Comparison of ENCODE assay signal across 23 cellular contexts in the genomic region with DNA sequence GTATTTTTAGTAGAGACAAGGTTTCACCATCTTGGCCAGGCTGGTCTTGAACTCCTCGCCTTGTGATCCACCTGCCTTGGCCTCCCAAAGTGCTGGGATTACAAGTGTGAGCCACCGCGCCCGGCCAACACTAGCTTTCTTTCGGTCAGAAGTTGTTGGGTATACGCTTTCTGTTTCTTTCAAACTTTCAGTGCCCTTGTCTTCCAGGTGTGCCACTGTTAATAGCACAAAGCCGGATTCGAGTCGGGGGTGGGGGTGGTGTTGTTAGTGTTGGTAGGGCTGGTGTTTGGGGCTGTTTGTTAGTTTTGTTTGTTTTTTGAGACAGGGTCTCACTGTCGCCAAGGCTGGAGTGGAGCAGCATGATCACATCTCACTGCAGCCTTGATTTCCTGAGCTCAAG.
"Had no signal": no experiment of that assay in that cellular context is flagged by ENCODE, and none has a peak within 500 bp of the region (broad histone marks: within the 10 kb centered on the region; RNA-seq: fewer than 3 reads in every experiment).

No MANE protein-coding gene starts in this region.

- DNase-seq: colonic mucosa; cortex of kidney; effector CD8-positive, alpha-beta T cell; effector memory CD8-positive, alpha-beta T cell; endodermal cell; erythroblast; foreskin keratinocyte; heart left ventricle; hypothalamus; immature natural killer cell; islet precursor cell; kidney; kidney glomerular epithelial cell; left colon; left ventricle myocardium superior; lower lobe of right lung; mesenchymal stem cell; naive thymus-derived CD4-positive, alpha-beta T cell had no signal

- H3K4me3 ChIP-seq: colonic mucosa, gastroesophageal sphincter, heart left ventricle, hepatocyte, lower lobe of right lung had no signal

- H2AFZ ChIP-seq: hepatocyte had no signal

- H3K9me3 ChIP-seq: colonic mucosa, gastroesophageal sphincter, heart left ventricle, lower lobe of right lung had no signal

- H3K4me2 ChIP-seq: hepatocyte had no signal

- H3K27me3 ChIP-seq: colonic mucosa, gastroesophageal sphincter, heart left ventricle had no signal

- H3K4me1 ChIP-seq: colonic mucosa, foreskin keratinocyte, heart left ventricle, lower lobe of right lung had no signal

- H3K36me3 ChIP-seq: colonic mucosa, gastroesophageal sphincter, heart left ventricle, lower lobe of right lung had no signal

- H3K79me2 ChIP-seq: hepatocyte had no signal

- ATAC-seq: effector memory CD8-positive, alpha-beta T cell; esophagus mucosa; foreskin keratinocyte; gastroesophageal sphincter; heart left ventricle; left colon; left lobe of liver; left ventricle myocardium superior; lower lobe of right lung; naive thymus-derived CD4-positive, alpha-beta T cell had no signal

- H3K27ac ChIP-seq: colonic mucosa, epithelial cell of prostate, foreskin keratinocyte, gastroesophageal sphincter, heart left ventricle, hepatocyte, lower lobe of right lung had no signal
